1 cellular context compared by ENCODE assay signal in the genomic region with DNA sequence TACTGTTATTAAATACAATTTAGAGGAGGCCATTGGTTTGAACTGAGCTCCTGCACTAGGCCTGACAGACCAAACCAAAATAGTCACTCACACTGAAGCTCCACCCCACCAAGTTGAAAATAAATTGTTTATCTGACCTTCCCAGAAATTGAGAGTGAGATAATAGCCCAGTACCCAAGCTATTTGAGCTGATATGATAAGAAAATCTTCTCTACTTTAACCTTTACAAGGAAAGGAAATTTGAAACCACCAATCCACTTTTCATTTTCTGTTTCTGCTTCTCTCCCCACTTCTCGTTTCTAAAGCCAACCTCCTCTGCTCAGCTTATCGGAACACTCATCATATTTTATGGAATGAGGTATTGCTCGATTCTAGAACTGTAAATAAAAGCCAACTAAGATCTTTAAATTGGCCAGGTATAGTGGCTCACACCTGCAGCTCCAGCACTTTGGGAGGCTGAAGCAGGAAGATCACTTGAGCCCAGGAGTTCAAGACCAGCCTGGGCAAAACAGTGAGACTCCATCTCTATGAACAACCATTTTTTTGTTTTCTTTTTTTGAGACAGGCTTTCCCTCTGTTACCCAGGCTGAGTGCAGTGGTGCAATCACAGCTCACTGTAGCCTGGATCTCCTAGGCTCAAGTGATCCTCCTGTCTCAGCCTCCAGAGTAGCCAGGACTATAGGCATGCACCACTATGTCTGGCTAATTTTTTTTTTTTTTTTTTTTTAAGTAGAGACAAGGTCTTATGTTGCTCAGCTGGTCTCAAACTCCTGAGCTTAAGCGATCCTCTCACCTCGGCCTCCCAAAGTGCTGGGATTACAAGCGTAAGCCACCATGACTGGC.
TF ChIP-seq lines count a peak whose summit lies in the region.

No MANE protein-coding gene starts in this region.

TF ChIP-seq in WTC11, 78 proteins besides CTCF, POLR2A, EP300 and RAD21:
- TF ChIP-seq, protein P1, sequence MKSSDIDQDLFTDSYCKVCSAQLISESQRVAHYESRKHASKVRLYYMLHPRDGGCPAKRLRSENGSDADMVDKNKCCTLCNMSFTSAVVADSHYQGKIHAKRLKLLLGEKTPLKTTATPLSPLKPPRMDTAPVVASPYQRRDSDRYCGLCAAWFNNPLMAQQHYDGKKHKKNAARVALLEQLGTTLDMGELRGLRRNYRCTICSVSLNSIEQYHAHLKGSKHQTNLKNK (CRISPR knock-in tag; IDR thresholded peaks at IDR 0.05), result no peak
- TF ChIP-seq ZNF317 (CRISPR knock-in tag; IDR thresholded peaks at IDR 0.05; ENCODE audit: borderline replicate concordance, low read depth) (no peak), E2F4 (CRISPR knock-in tag; IDR thresholded peaks at IDR 0.05; ENCODE audit: borderline replicate concordance, low read depth) (no peak), ZNF263 (CRISPR knock-in tag; IDR thresholded peaks at IDR 0.05; ENCODE audit: low read depth) (no peak), ELF4 (CRISPR knock-in tag; IDR thresholded peaks at IDR 0.05; ENCODE audit: low read depth) (no peak), HMGA2 (CRISPR knock-in tag; IDR thresholded peaks at IDR 0.05) (no peak), ZNF121 (CRISPR knock-in tag; IDR thresholded peaks at IDR 0.05) (no peak), TEAD4 (CRISPR knock-in tag; IDR thresholded peaks at IDR 0.05) (no peak), TP53 (CRISPR knock-in tag; IDR thresholded peaks at IDR 0.05) (no peak), ZNF671 (CRISPR knock-in tag; IDR thresholded peaks at IDR 0.05) (no peak), NR1H2 (CRISPR knock-in tag; IDR thresholded peaks at IDR 0.05) (no peak), MLX (CRISPR knock-in tag; IDR thresholded peaks at IDR 0.05) (no peak), MYBL2 (CRISPR knock-in tag; IDR thresholded peaks at IDR 0.05) (no peak), MAX (CRISPR knock-in tag; IDR thresholded peaks at IDR 0.05) (no peak), ZNF425 (CRISPR knock-in tag; conservative IDR thresholded peaks at IDR 0.05) (no peak)
- TF ChIP-seq, protein P2, sequence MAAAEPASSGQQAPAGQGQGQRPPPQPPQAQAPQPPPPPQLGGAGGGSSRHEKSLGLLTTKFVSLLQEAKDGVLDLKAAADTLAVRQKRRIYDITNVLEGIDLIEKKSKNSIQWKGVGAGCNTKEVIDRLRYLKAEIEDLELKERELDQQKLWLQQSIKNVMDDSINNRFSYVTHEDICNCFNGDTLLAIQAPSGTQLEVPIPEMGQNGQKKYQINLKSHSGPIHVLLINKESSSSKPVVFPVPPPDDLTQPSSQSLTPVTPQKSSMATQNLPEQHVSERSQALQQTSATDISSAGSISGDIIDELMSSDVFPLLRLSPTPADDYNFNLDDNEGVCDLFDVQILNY (CRISPR knock-in tag; IDR thresholded peaks at IDR 0.05), result no peak
- TF ChIP-seq, protein P3, sequence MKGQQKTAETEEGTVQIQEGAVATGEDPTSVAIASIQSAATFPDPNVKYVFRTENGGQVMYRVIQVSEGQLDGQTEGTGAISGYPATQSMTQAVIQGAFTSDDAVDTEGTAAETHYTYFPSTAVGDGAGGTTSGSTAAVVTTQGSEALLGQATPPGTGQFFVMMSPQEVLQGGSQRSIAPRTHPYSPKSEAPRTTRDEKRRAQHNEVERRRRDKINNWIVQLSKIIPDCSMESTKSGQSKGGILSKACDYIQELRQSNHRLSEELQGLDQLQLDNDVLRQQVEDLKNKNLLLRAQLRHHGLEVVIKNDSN (CRISPR knock-in tag; IDR thresholded peaks at IDR 0.05), result no peak
- TF ChIP-seq, protein P4, sequence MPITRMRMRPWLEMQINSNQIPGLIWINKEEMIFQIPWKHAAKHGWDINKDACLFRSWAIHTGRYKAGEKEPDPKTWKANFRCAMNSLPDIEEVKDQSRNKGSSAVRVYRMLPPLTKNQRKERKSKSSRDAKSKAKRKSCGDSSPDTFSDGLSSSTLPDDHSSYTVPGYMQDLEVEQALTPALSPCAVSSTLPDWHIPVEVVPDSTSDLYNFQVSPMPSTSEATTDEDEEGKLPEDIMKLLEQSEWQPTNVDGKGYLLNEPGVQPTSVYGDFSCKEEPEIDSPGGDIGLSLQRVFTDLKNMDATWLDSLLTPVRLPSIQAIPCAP (CRISPR knock-in tag; IDR thresholded peaks at IDR 0.05), result no peak
- TF ChIP-seq, protein P5, sequence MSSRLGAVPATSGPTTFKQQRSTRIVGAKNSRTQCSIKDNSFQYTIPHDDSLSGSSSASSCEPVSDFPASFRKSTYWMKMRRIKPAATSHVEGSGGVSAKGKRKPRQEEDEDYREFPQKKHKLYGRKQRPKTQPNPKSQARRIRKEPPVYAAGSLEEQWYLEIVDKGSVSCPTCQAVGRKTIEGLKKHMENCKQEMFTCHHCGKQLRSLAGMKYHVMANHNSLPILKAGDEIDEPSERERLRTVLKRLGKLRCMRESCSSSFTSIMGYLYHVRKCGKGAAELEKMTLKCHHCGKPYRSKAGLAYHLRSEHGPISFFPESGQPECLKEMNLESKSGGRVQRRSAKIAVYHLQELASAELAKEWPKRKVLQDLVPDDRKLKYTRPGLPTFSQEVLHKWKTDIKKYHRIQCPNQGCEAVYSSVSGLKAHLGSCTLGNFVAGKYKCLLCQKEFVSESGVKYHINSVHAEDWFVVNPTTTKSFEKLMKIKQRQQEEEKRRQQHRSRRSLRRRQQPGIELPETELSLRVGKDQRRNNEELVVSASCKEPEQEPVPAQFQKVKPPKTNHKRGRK (CRISPR knock-in tag; IDR thresholded peaks at IDR 0.05; ENCODE audit: borderline replicate concordance), result no peak
- TF ChIP-seq, protein P6, sequence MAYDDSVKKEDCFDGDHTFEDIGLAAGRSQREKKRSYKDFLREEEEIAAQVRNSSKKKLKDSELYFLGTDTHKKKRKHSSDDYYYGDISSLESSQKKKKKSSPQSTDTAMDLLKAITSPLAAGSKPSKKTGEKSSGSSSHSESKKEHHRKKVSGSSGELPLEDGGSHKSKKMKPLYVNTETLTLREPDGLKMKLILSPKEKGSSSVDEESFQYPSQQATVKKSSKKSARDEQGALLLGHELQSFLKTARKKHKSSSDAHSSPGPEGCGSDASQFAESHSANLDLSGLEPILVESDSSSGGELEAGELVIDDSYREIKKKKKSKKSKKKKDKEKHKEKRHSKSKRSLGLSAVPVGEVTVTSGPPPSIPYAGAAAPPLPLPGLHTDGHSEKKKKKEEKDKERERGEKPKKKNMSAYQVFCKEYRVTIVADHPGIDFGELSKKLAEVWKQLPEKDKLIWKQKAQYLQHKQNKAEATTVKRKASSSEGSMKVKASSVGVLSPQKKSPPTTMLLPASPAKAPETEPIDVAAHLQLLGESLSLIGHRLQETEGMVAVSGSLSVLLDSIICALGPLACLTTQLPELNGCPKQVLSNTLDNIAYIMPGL (CRISPR knock-in tag; IDR thresholded peaks at IDR 0.05), result no peak
